ENCODE assay signal across 8 cellular contexts in the genomic region with DNA sequence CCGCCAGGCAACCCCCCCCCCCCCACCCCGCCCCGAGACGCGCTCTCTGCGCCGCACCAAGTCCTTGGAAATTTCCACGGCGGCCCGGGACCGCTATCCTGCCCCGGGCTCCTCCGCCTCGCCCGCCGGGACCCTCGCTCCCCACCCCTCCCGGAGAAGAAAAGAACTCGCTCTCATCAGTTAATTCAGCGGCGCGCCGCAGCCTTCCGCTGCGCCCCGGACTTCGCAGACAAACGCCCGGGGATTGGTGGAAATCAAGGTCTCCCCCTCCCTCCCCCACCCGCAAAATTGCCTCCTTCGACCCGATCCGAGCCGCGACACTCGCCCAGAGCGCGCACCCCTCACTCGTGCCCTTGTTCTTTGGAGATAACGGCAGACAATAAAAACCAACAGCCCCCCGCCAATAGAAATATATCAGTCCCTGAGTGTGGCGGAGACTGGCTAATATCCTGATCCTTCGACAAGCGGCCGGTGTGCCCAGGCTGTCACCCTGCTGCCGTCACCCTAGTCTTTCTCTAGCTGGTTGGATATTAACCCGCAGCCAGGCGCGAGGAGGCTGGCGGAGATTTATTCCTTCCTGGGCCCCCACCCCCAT. TPM values are rescaled to one million over a fixed set of nuclear protein-coding genes. Genes with fewer than 3 reads are reported as not detected.
DNase-seq lines count a peak whose midpoint lies in the region; ATAC-seq and TF ChIP-seq lines count a peak whose summit lies in the region.

A gene with protein sequence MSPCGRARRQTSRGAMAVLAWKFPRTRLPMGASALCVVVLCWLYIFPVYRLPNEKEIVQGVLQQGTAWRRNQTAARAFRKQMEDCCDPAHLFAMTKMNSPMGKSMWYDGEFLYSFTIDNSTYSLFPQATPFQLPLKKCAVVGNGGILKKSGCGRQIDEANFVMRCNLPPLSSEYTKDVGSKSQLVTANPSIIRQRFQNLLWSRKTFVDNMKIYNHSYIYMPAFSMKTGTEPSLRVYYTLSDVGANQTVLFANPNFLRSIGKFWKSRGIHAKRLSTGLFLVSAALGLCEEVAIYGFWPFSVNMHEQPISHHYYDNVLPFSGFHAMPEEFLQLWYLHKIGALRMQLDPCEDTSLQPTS (minus strand): TSS at position 12 of the 595 bp plus-strand sequence. CDS start 475 bp downstream, outside the sequence.

- TF ChIP-seq CTCF in sigmoid colon (IDR thresholded peaks at IDR 0.05), result no peak

- no peak for TF ChIP-seq POLR2A in sigmoid colon (IDR thresholded peaks at IDR 0.05)

- H3K4me3 ChIP-seq in sigmoid colon, result peak within 1 kb of the TSS; percentile 68 to 86 (median 78)

- intact Hi-C loops in sigmoid colon (cut with DNase I), result loop anchor here (1.0 to 5.0 kb wide), 5 partner anchors 57 to 233 kb away; no protein-coding TSS in a partner anchor

- peaks cover 0 to 33% (median 15%) of the 10 kb centered on the region in 4 donors for H3K4me1 ChIP-seq in sigmoid colon

- DNase-seq in T follicular helper cell (ENCODE audit: low read depth) (peak; percentile 69), hypothalamus (lab: John Stamatoyannopoulos, UW) (peak in 31 of 51 donors; percentile 23 to 86 (median 49)), sigmoid colon (peak; percentile 82), kidney glomerular epithelial cell (lab: John Stamatoyannopoulos, UW) (no peak), SHP77 (lab: John Stamatoyannopoulos, UW) (no peak)

- no peaks in the 10 kb centered on the region for H3K9me3 ChIP-seq in sigmoid colon

- TF ChIP-seq EP300 in sigmoid colon (IDR thresholded peaks at IDR 0.05), result no peak

- peak; percentile 15 for ATAC-seq in GM18861 (IDR thresholded peaks at IDR 0.05; ENCODE audit: unreplicated experiment)
- ATAC-seq in HG03066 (IDR thresholded peaks at IDR 0.05; ENCODE audit: low read depth, unreplicated experiment), result peak; percentile 25

- H3K36me3 ChIP-seq in sigmoid colon, result no peaks in the 10 kb centered on the region

- 1% methylated on average over 50 of the region's 50 CpGs for WGBS in sigmoid colon, 2 donors

- H3K27ac ChIP-seq in angular gyrus (ENCODE audit: low read depth, low read length) (peak within 1 kb of the TSS; percentile 87), sigmoid colon (peak within 1 kb of the TSS; percentile 64 to 89 (median 83))

- H3K27me3 ChIP-seq in sigmoid colon, result no peaks in the 10 kb centered on the region

RNA-seq across cellular contexts. Expression of the gene that starts here (rescaled TPM):
- 10 to 100 TPM; 17.4 to 57.3 (median 22.5) TPM for total RNA-seq in sigmoid colon
- polyA plus RNA-seq in sigmoid colon, result 1 to 10 TPM; 1.2 to 3.1 (median 1.4) TPM

Comparison
In these comparisons a context has a peak if more than half of its experiments do, and no peak if none do; other contexts are left out.
1. DNase-seq: peak in T follicular helper cell (single experiment), hypothalamus (31 of 51) and sigmoid colon (single experiment); none in kidney glomerular epithelial cell (single experiment) and SHP77 (0 of 2).